ENCODE assay signal across 17 cellular contexts in genomic region chr4:125369098-125369497, GRCh38. TPM values are rescaled to one million over a fixed set of nuclear protein-coding genes. Genes with fewer than 3 reads are reported as not detected.
DNase-seq lines count a peak whose midpoint lies in the region; ATAC-seq, FAIRE-seq and TF ChIP-seq lines count a peak whose summit lies in the region.
"Had no signal": no experiment of that assay in that cellular context is flagged by ENCODE, and none has a peak within 500 bp of the region (broad histone marks: within the 10 kb centered on the region; RNA-seq: fewer than 3 reads in every experiment).

No MANE protein-coding gene starts in this region.

- TF ChIP-seq CTCF in breast epithelium (IDR thresholded peaks at IDR 0.05) (no peak), kidney (IDR thresholded peaks at IDR 0.05; ENCODE audit: borderline replicate concordance, extremely low read depth, insufficient read depth) (no peak), smooth muscle cell (IDR thresholded peaks at IDR 0.05; ENCODE audit: borderline replicate concordance, insufficient read depth, poor library complexity, severe bottlenecking) (no peak), GM20000 (IDR thresholded peaks at IDR 0.05; ENCODE audit: extremely low read depth, missing control alignments) (no peak)

- no peaks in the 10 kb centered on the region for H4K20me1 ChIP-seq in smooth muscle cell (ENCODE audit: low read depth)

- no peaks in the 10 kb centered on the region for H3K9me3 ChIP-seq in breast epithelium
- no peaks in the 10 kb centered on the region for H3K9me3 ChIP-seq in kidney (ENCODE audit: control insufficient read depth in 1 of 2, low read length in 2 of 2)
- H3K9me3 ChIP-seq in smooth muscle cell (replicated peaks; ENCODE audit: low read depth): no peaks in the 10 kb centered on the region
- H3K9me3 ChIP-seq: HAP-1 had no signal

- no peaks in the 10 kb centered on the region for H3K4me1 ChIP-seq in breast epithelium
- no peaks in the 10 kb centered on the region for H3K4me1 ChIP-seq in kidney (ENCODE audit: control insufficient read depth in 1 of 2, insufficient read depth in 1 of 2, low read depth in 1 of 2, low read length in 2 of 2)
- H3K4me1 ChIP-seq in smooth muscle cell (ENCODE audit: low read depth): no peaks in the 10 kb centered on the region

- H3K4me3 ChIP-seq in breast epithelium: peak overlapping the region; percentile 24 to 54 (median 26)
- H3K4me3 ChIP-seq in kidney (ENCODE audit: low read length in 2 of 2): peak overlapping the region; percentile 50 to 60
- peak overlapping the region; percentile 35 for H3K4me3 ChIP-seq in smooth muscle cell
- H3K4me3 ChIP-seq: HAP-1 had no signal

- no peak overlapping the region for H2AFZ ChIP-seq in smooth muscle cell (ENCODE audit: low read depth)

- H3K9ac ChIP-seq in kidney (ENCODE audit: low read length in 2 of 2): no peak overlapping the region
- no peak overlapping the region for H3K9ac ChIP-seq in smooth muscle cell (ENCODE audit: low read depth)

- no peak for ATAC-seq in HG02588 (IDR thresholded peaks at IDR 0.05; ENCODE audit: unreplicated experiment)

- H3K36me3 ChIP-seq in breast epithelium (peaks cover 3% of the 10 kb centered on the region), kidney (ENCODE audit: control insufficient read depth in 1 of 2, insufficient read depth in 2 of 2, low read length in 2 of 2) (no peaks in the 10 kb centered on the region), smooth muscle cell (ENCODE audit: low read depth) (no peaks in the 10 kb centered on the region)
- H3K36me3 ChIP-seq: HAP-1 had no signal

- intact Hi-C loops in breast epithelium (cut with DNase I; ENCODE audit: low total_unique reads) (no loop called here), kidney (cut with DNase I) (no loop called here), posterior vena cava (cut with DNase I) (no loop called here)

- FAIRE-seq in kidney (lab: Jason Lieb, UNC): no peak

- DNase-seq in NCI-H226 (peak; percentile 9), breast epithelium (ENCODE audit: low spot score in 2 of 2) (no peak), kidney (no peak), smooth muscle cell (lab: John Stamatoyannopoulos, UW; ENCODE audit: unreplicated experiment) (no peak), GM20000 (ENCODE audit: low spot score) (no peak), posterior vena cava (ENCODE audit: low spot score) (no peak)
- no peak for DNase-seq in stimulated activated CD8-positive, alpha-beta memory T cell treated with anti-CD3 and anti-CD28 coated beads, Interleukin-4, amount 100 ng/mL, for 48 hours
- DNase-seq: activated CD4-positive, CD25-positive, alpha-beta regulatory T cell; activated CD8-positive, alpha-beta memory T cell treated with anti-CD3 and anti-CD28 coated beads, Interleukin-2, amount 50 U/mL, for 48 hours; activated naive CD4-positive, alpha-beta T cell treated with anti-CD3 and anti-CD28 coated beads, Interleukin-2, amount 10 ng/mL, durations not matched to agents 7 days and 5 days; central memory CD4-positive, alpha-beta T cell; posterior cingulate gyrus; stimulated activated CD4-positive, alpha-beta T cell treated with anti-CD3 and anti-CD28 coated beads, Interleukin-2, amount 100 ng/mL, for 48 hours had no signal

- H3K27ac ChIP-seq in breast epithelium: no peak overlapping the region
- H3K27ac ChIP-seq in kidney (ENCODE audit: low read depth in 2 of 2, low read length in 2 of 2): no peak overlapping the region
- peak overlapping the region; percentile 33 for H3K27ac ChIP-seq in smooth muscle cell (ENCODE audit: low read depth)

- no peaks in the 10 kb centered on the region for H3K79me2 ChIP-seq in smooth muscle cell (ENCODE audit: low read depth)

- H3K27me3 ChIP-seq in breast epithelium (no peaks in the 10 kb centered on the region), smooth muscle cell (ENCODE audit: low read depth) (no peaks in the 10 kb centered on the region)

- WGBS in smooth muscle cell (ENCODE audit: low lambda C conversion rate): 98% methylated on average over 2 of the region's 2 CpGs

- TF ChIP-seq POLR2A in breast epithelium (IDR thresholded peaks at IDR 0.05): no peak

- H3K4me2 ChIP-seq in smooth muscle cell: peak overlapping the region; percentile 58

- no peaks in the 10 kb centered on the region for H3F3A ChIP-seq in smooth muscle cell (ENCODE audit: low read depth)

RNA-seq across cellular contexts. Expression of gene FAT4, which starts 54.3 kb away (rescaled TPM):
- total RNA-seq in breast epithelium: 10 to 100 TPM; 10.7 to 25.1 (median 13.4) TPM
- 11.3 TPM for total RNA-seq in kidney
- 0.99 TPM for polyA plus RNA-seq in kidney (ENCODE audit: insufficient read depth, low read depth, low replicate concordance)
- 18.3 and 22.9 TPM in 2 replicates for total RNA-seq in smooth muscle cell
- polyA plus RNA-seq in smooth muscle cell: 1.4 and 1.5 TPM in 2 replicates
- total RNA-seq in posterior vena cava: 10 to 100 TPM; 22.8 to 24.1 TPM
- total RNA-seq: HT-29 had no signal
- polyA plus RNA-seq: CD14-positive monocyte had no signal
